8 cellular contexts compared by ENCODE assay signal in the genomic region with DNA sequence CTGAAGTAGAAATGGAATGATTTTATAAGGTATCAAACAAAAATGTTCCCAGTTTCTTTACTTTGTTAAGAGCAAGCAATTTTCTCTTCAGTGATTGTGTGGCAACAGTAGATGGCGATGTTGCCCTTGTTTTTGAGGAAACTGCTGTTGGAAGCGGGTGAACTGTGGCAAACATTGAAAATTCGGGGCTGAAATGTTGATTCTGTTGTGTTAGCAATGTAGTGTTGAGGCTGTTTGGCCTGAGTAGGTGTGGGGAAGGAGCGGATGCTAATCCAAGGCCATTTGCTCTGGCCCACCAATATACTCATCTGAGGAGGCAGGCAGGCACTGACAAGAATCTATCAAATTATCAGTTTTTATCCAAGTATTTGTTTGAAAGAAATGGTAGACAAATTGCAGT.
DNase-seq lines count a peak whose midpoint lies in the region; ATAC-seq and TF ChIP-seq lines count a peak whose summit lies in the region.

No MANE protein-coding gene starts in this region.

- no peak overlapping the region for H2AFZ ChIP-seq in Karpas-422 (ENCODE audit: low read length)

- no peak overlapping the region for H3K4me3 ChIP-seq in Karpas-422 (ENCODE audit: low read length)
- H3K4me3 ChIP-seq in left lung, result no peak overlapping the region
- no peak overlapping the region for H3K4me3 ChIP-seq in transverse colon

- H3K4me1 ChIP-seq in Karpas-422 (ENCODE audit: low read length) (peaks cover 24% of the 10 kb centered on the region), left lung (no peaks in the 10 kb centered on the region), transverse colon (no peaks in the 10 kb centered on the region)

- WGBS in transverse colon (ENCODE audit: low coverage in 1 of 2), 2 donors, result 3 to 9% methylated on average over 4 of the region's 4 CpGs

- H3K36me3 ChIP-seq in Karpas-422 (ENCODE audit: insufficient read depth, low read length), result no peaks in the 10 kb centered on the region
- no peaks in the 10 kb centered on the region for H3K36me3 ChIP-seq in left lung
- H3K36me3 ChIP-seq in transverse colon, result no peaks in the 10 kb centered on the region

- no peaks in the 10 kb centered on the region for H3K9me2 ChIP-seq in Karpas-422 (replicated peaks; ENCODE audit: insufficient read depth, low read length)

- TF ChIP-seq CTCF in left lung (IDR thresholded peaks at IDR 0.05) (peak; percentile 47 to 64), transverse colon (IDR thresholded peaks at IDR 0.05) (peak; percentile 59 to 70 (median 68))

- no peak overlapping the region for H3K4me2 ChIP-seq in Karpas-422 (ENCODE audit: low read depth, low read length, poor library complexity, severe bottlenecking)

- H3K9me3 ChIP-seq in Karpas-422 (ENCODE audit: low read length) (no peaks in the 10 kb centered on the region), left lung (no peaks in the 10 kb centered on the region), transverse colon (no peaks in the 10 kb centered on the region)

- H3K27ac ChIP-seq in Karpas-422 (ENCODE audit: low read length), result no peak overlapping the region
- no peak overlapping the region for H3K27ac ChIP-seq in left lung
- no peak overlapping the region for H3K27ac ChIP-seq in transverse colon

- peak; percentile 53 for DNase-seq in COR-L47 (lab: John Stamatoyannopoulos, UW)
- DNase-seq in Karpas-422, result peak; percentile 87
- peak; percentile 3 for DNase-seq in SHP77 treated with DMSO at 0.1 percent for 48 hours (lab: John Stamatoyannopoulos, UW)
- DNase-seq in central memory CD4-positive, alpha-beta T cell, result peak; percentile 15
- no peak for DNase-seq in left lung
- peak; percentile 41 for DNase-seq in transverse colon

- no peaks in the 10 kb centered on the region for H3K79me2 ChIP-seq in Karpas-422 (ENCODE audit: low read length)

- no peaks in the 10 kb centered on the region for H4K20me1 ChIP-seq in Karpas-422 (ENCODE audit: insufficient read depth, low read depth, low read length)

- H3K9ac ChIP-seq in Karpas-422 (ENCODE audit: low read length), result no peak overlapping the region

- intact Hi-C loops in left lung (cut with DNase I) (no loop called here), transverse colon (cut with DNase I; ENCODE audit: low total_unique reads) (loop anchor here (10.0 kb wide), 1 partner anchor 281 kb away; no protein-coding TSS in a partner anchor)

- peak; percentile 74 for ATAC-seq in GM18868 (IDR thresholded peaks at IDR 0.05; ENCODE audit: unreplicated experiment)
- peak; percentile 79 for ATAC-seq in left lung
- ATAC-seq in GM21390 (IDR thresholded peaks at IDR 0.05; ENCODE audit: unreplicated experiment), result no peak

- in situ Hi-C loops in transverse colon (cut with MboI; ENCODE audit: low pct_ligation_motif_present in 1 of 4, low pct_unique_long_range_greater_than_20kb in 1 of 4, low sequenced_read_pairs in 3 of 4), result loop anchor here in 3 of 4 donors (5.0 to 25.0 kb wide), 5 partner anchors 281 to 1549 kb away; no protein-coding TSS in a partner anchor

- H3K27me3 ChIP-seq in Karpas-422 (ENCODE audit: low read length) (no peaks in the 10 kb centered on the region), left lung (no peaks in the 10 kb centered on the region), transverse colon (no peaks in the 10 kb centered on the region)

- TF ChIP-seq EP300 in transverse colon (IDR thresholded peaks at IDR 0.05; ENCODE audit: low read depth), result no peak

- TF ChIP-seq POLR2A in transverse colon (IDR thresholded peaks at IDR 0.05), result no peak

Comparison
In these comparisons a context has a peak if more than half of its experiments do, and no peak if none do; other contexts are left out.
1. DNase-seq: peak in COR-L47 (single experiment), Karpas-422 (single experiment), SHP77 treated with DMSO at 0.1 percent for 48 hours (single experiment), central memory CD4-positive, alpha-beta T cell (single experiment) and transverse colon (single experiment); none in left lung (0 of 2).